In genomic region chr6:41455818-41456217, GRCh38 we compare ENCODE assay signal across 10 cellular contexts.
"Had no signal": no experiment of that assay in that cellular context is flagged by ENCODE, and none has a peak within 500 bp of the region (broad histone marks: within the 10 kb centered on the region; RNA-seq: fewer than 3 reads in every experiment).

No MANE protein-coding gene starts in this region.

- H3K27me3 ChIP-seq: upper lobe of left lung had no signal

- H3K4me3 Mint-ChIP-seq: activated naive CD4-positive, alpha-beta T cell treated with anti-CD3 and anti-CD28 coated beads, Interleukin-2, amount 10 ng/mL, durations not matched to agents 7 days and 5 days; natural killer cell; stimulated activated naive CD8-positive, alpha-beta T cell treated with anti-CD3 and anti-CD28 coated beads, Interleukin-15, Interleukin-2, amounts not matched to agents 100 ng/mL and 50 ng/mL, for 24 hours had no signal

- DNase-seq: activated CD4-positive, alpha-beta T cell treated with anti-CD3 and anti-CD28 coated beads, Interleukin-2, amount 50 U/mL, for 48 hours; left ventricle myocardium inferior; natural killer cell; psoas muscle had no signal

- H3K27ac ChIP-seq: left ventricle myocardium inferior, psoas muscle, upper lobe of left lung, WERI-Rb-1 had no signal

- H3K36me3 Mint-ChIP-seq: activated naive CD4-positive, alpha-beta T cell treated with anti-CD3 and anti-CD28 coated beads, Interleukin-2, amount 10 ng/mL, durations not matched to agents 7 days and 5 days; natural killer cell had no signal

- H3K9me3 ChIP-seq: left ventricle myocardium inferior, mucosa of descending colon, psoas muscle, upper lobe of left lung had no signal

- H3K27ac Mint-ChIP-seq: activated naive CD4-positive, alpha-beta T cell treated with anti-CD3 and anti-CD28 coated beads, Interleukin-2, amount 10 ng/mL, durations not matched to agents 7 days and 5 days; activated T-helper 2 cell treated with anti-CD3 and anti-CD28 coated beads, Interferon-gamma antibody, Interleukin-2, Interleukin-4, amounts not matched to agents 10 μg/mL and 5 μg/mL and 100 μg/mL, durations not matched to agents 14 hours and 24 hours and 36 hours; natural killer cell; stimulated activated naive CD8-positive, alpha-beta T cell treated with anti-CD3 and anti-CD28 coated beads, Interleukin-15, Interleukin-2, amounts not matched to agents 100 ng/mL and 50 ng/mL, for 24 hours had no signal

- H3K36me3 ChIP-seq: left ventricle myocardium inferior, upper lobe of left lung, WERI-Rb-1 had no signal

- H3K4me3 ChIP-seq: left ventricle myocardium inferior, mucosa of descending colon, psoas muscle, upper lobe of left lung had no signal
